15 cellular contexts compared by ENCODE assay signal in genomic region chr3:48698891-48699290, GRCh38. TPM values are rescaled to one million over a fixed set of nuclear protein-coding genes. Genes with fewer than 3 reads are reported as not detected.
DNase-seq lines count a peak whose midpoint lies in the region; ATAC-seq and TF ChIP-seq lines count a peak whose summit lies in the region.
"Had no signal": no experiment of that assay in that cellular context is flagged by ENCODE, and none has a peak within 500 bp of the region (broad histone marks: within the 10 kb centered on the region; RNA-seq: fewer than 3 reads in every experiment).

No MANE protein-coding gene starts in this region.

- WGBS in trophoblast cell (ENCODE audit: extremely low coverage, insufficient coverage, insufficient read length) = no CpG with 5 or more reads among the region's 8 CpGs

- H4K12ac ChIP-seq in trophoblast cell (ENCODE audit: low read depth, low read length) = no peak overlapping the region

- H3K36me3 Mint-ChIP-seq in activated naive CD8-positive, alpha-beta T cell = peaks cover 2% of the 10 kb centered on the region
- peaks cover 25% of the 10 kb centered on the region for H3K36me3 Mint-ChIP-seq in activated naive CD8-positive, alpha-beta T cell treated with anti-CD3 and anti-CD28 coated beads, Interleukin-2, amount 50 U/mL, for 24 hours (ENCODE audit: low read depth)
- H3K36me3 Mint-ChIP-seq in effector memory CD8-positive, alpha-beta T cell (ENCODE audit: insufficient read depth) = peaks cover 49% of the 10 kb centered on the region
- H3K36me3 Mint-ChIP-seq in osteocyte (ENCODE audit: unreplicated experiment) = peaks cover 24% of the 10 kb centered on the region
- H3K36me3 Mint-ChIP-seq in Calu3 (ENCODE audit: insufficient read depth, unreplicated experiment) = peaks cover 49% of the 10 kb centered on the region

- peaks cover 12 to 13% of the 10 kb centered on the region in 2 experiments for H3K4me1 ChIP-seq in trophoblast cell (ENCODE audit: control insufficient read depth in 1 of 2, insufficient read depth in 2 of 2, low read length in 2 of 2)

- H2BK5ac ChIP-seq in trophoblast cell (ENCODE audit: low read depth, low read length, poor library complexity) = no peak overlapping the region

- no peak for TF ChIP-seq CTCF in osteocyte (IDR thresholded peaks at IDR 0.05)
- TF ChIP-seq CTCF in Calu3 (IDR thresholded peaks at IDR 0.05; ENCODE audit: unreplicated experiment) = no peak

- no peaks in the 10 kb centered on the region for H3K9me3 Mint-ChIP-seq in activated naive CD8-positive, alpha-beta T cell (ENCODE audit: low read depth)
- no peaks in the 10 kb centered on the region for H3K9me3 Mint-ChIP-seq in activated naive CD8-positive, alpha-beta T cell treated with anti-CD3 and anti-CD28 coated beads, Interleukin-2, amount 50 U/mL, for 24 hours
- H3K9me3 Mint-ChIP-seq in effector memory CD8-positive, alpha-beta T cell = no peaks in the 10 kb centered on the region
- H3K9me3 Mint-ChIP-seq in osteocyte (ENCODE audit: unreplicated experiment) (no peaks in the 10 kb centered on the region), Calu3 (ENCODE audit: low read depth, unreplicated experiment) (no peaks in the 10 kb centered on the region)
- H3K9me3 Mint-ChIP-seq: CD4-positive, alpha-beta memory T cell had no signal

- DNase-seq in activated naive CD8-positive, alpha-beta T cell treated with anti-CD3 and anti-CD28 coated beads, Interleukin-2, amount 50 U/mL, for 24 hours = no peak
- no peak for DNase-seq in effector memory CD8-positive, alpha-beta T cell
- DNase-seq in trophoblast cell (peak; percentile 58 to 69), osteocyte (ENCODE audit: extremely low spot score, unreplicated experiment) (no peak), SW 1271 (lab: John Stamatoyannopoulos, UW) (no peak), Calu3 (no peak)
- DNase-seq: ACHN; C1 segment of cervical spinal cord; CD4-positive, alpha-beta memory T cell; DMS153; DMS79 treated with DMSO at 0.1 percent for 48 hours; EL had no signal

- peaks cover 42% of the 10 kb centered on the region for H3K4me1 Mint-ChIP-seq in activated naive CD8-positive, alpha-beta T cell (ENCODE audit: low read depth)
- H3K4me1 Mint-ChIP-seq in activated naive CD8-positive, alpha-beta T cell treated with anti-CD3 and anti-CD28 coated beads, Interleukin-2, amount 50 U/mL, for 24 hours = peaks cover 37% of the 10 kb centered on the region
- peaks cover 20 to 38% of the 10 kb centered on the region in 2 donors for H3K4me1 Mint-ChIP-seq in effector memory CD8-positive, alpha-beta T cell (ENCODE audit: low read depth in 2 of 2)
- peaks cover 38% of the 10 kb centered on the region for H3K4me1 Mint-ChIP-seq in osteocyte (ENCODE audit: unreplicated experiment)
- H3K4me1 Mint-ChIP-seq in Calu3 (ENCODE audit: low read depth, unreplicated experiment) = peaks cover 22% of the 10 kb centered on the region

- peaks cover 32 to 34% of the 10 kb centered on the region in 2 experiments for H3K36me3 ChIP-seq in trophoblast cell (ENCODE audit: control insufficient read depth in 1 of 2, insufficient read depth in 2 of 2, low read length in 2 of 2)

- no peak overlapping the region for H3K23ac ChIP-seq in trophoblast cell (ENCODE audit: low read length)

- H2AFZ ChIP-seq in trophoblast cell (ENCODE audit: insufficient read depth, low read length, poor library complexity) = no peak overlapping the region

- H3K14ac ChIP-seq in trophoblast cell (ENCODE audit: low read length) = no peak overlapping the region

- no peaks in the 10 kb centered on the region for H3K27me3 ChIP-seq in trophoblast cell (ENCODE audit: insufficient read depth, low read length)

- H3K27ac Mint-ChIP-seq in activated naive CD8-positive, alpha-beta T cell = peak overlapping the region; percentile 22
- no peak overlapping the region for H3K27ac Mint-ChIP-seq in activated naive CD8-positive, alpha-beta T cell treated with anti-CD3 and anti-CD28 coated beads, Interleukin-2, amount 50 U/mL, for 24 hours
- peak overlapping the region; percentile 8 to 46 for H3K27ac Mint-ChIP-seq in effector memory CD8-positive, alpha-beta T cell
- no peak overlapping the region for H3K27ac Mint-ChIP-seq in osteocyte (ENCODE audit: unreplicated experiment)
- H3K27ac Mint-ChIP-seq in Calu3 (ENCODE audit: unreplicated experiment) = no peak overlapping the region

- H2BK120ac ChIP-seq in trophoblast cell (ENCODE audit: insufficient read depth, low read length, poor library complexity) = no peak overlapping the region

- no peak overlapping the region for H3K4me2 ChIP-seq in trophoblast cell (ENCODE audit: low read length)

- H3K4ac ChIP-seq in trophoblast cell (ENCODE audit: low read depth, low read length) = peak overlapping the region; percentile 50

- no peaks in the 10 kb centered on the region for H3K9me3 ChIP-seq in trophoblast cell (ENCODE audit: insufficient read depth, low read depth, low read length)

- H3K4me3 ChIP-seq in trophoblast cell (ENCODE audit: low read depth, low read length) = no peak overlapping the region

- BruUV-seq in Calu3 (replicated peaks; lab: Mats Ljungman, UMichigan) = no TSS peak

- no peak overlapping the region for H2AK5ac ChIP-seq in trophoblast cell (ENCODE audit: low read length)

- intact Hi-C loops in Calu3 (cut with micrococcal nuclease; ENCODE audit: unreplicated experiment) = no loop called here

- no peak overlapping the region for H3K4me3 Mint-ChIP-seq in activated naive CD8-positive, alpha-beta T cell
- no peak overlapping the region for H3K4me3 Mint-ChIP-seq in activated naive CD8-positive, alpha-beta T cell treated with anti-CD3 and anti-CD28 coated beads, Interleukin-2, amount 50 U/mL, for 24 hours
- H3K4me3 Mint-ChIP-seq in effector memory CD8-positive, alpha-beta T cell = no peak overlapping the region
- H3K4me3 Mint-ChIP-seq in osteocyte (ENCODE audit: unreplicated experiment) = no peak overlapping the region
- H3K4me3 Mint-ChIP-seq in Calu3 (ENCODE audit: low read depth, unreplicated experiment) = no peak overlapping the region
- H3K4me3 Mint-ChIP-seq: CD4-positive, alpha-beta memory T cell had no signal

- no peak for ATAC-seq in activated naive CD8-positive, alpha-beta T cell treated with anti-CD3 and anti-CD28 coated beads, Interleukin-2, amount 50 U/mL, for 24 hours
- no peak for ATAC-seq in effector memory CD8-positive, alpha-beta T cell (replicated peaks)
- ATAC-seq: HCT116 had no signal

- no peaks in the 10 kb centered on the region for H3K27me3 Mint-ChIP-seq in activated naive CD8-positive, alpha-beta T cell
- H3K27me3 Mint-ChIP-seq in activated naive CD8-positive, alpha-beta T cell treated with anti-CD3 and anti-CD28 coated beads, Interleukin-2, amount 50 U/mL, for 24 hours = no peaks in the 10 kb centered on the region
- no peaks in the 10 kb centered on the region for H3K27me3 Mint-ChIP-seq in effector memory CD8-positive, alpha-beta T cell
- H3K27me3 Mint-ChIP-seq in osteocyte (ENCODE audit: unreplicated experiment) (no peaks in the 10 kb centered on the region), Calu3 (ENCODE audit: unreplicated experiment) (no peaks in the 10 kb centered on the region)
- H3K27me3 Mint-ChIP-seq: CD4-positive, alpha-beta memory T cell had no signal

- H3K27ac ChIP-seq in trophoblast cell (ENCODE audit: low read depth, low read length) = no peak overlapping the region
- H3K27ac ChIP-seq: HL-60 had no signal

- no peak overlapping the region for H3K9ac ChIP-seq in trophoblast cell (ENCODE audit: low read length)

- CTCF ChIA-PET in Calu3 (lab: Charles Lee) = no interaction called here

- peaks cover 21% of the 10 kb centered on the region for H3K79me2 ChIP-seq in trophoblast cell (ENCODE audit: control insufficient read depth, insufficient read depth, low read length, poor library complexity)

- no peak overlapping the region for H4K91ac ChIP-seq in trophoblast cell (ENCODE audit: low read depth, low read length)

- H3K18ac ChIP-seq in trophoblast cell (ENCODE audit: low read length) = no peak overlapping the region

- no peaks in the 10 kb centered on the region for H3K79me1 ChIP-seq in trophoblast cell (ENCODE audit: low read length)

- no peak overlapping the region for H2BK12ac ChIP-seq in trophoblast cell (ENCODE audit: low read length)

- H4K8ac ChIP-seq in trophoblast cell (ENCODE audit: low read depth, low read length) = no peak overlapping the region

RNA-seq across cellular contexts. Expression of gene NCKIPSD, which starts 13.2 kb away (rescaled TPM):
- 18.3 and 18.9 TPM in 2 replicates for polyA plus RNA-seq in trophoblast cell (2013)
- total RNA-seq in osteocyte (26.3 and 27.2 TPM in 2 replicates), Calu3 (2022) (23.1 and 26.9 TPM in 2 replicates)

RNA-seq across cellular contexts. Expression of gene IP6K2, which starts 18.1 kb away (rescaled TPM):
- 117 and 119 TPM in 2 replicates for polyA plus RNA-seq in trophoblast cell (2013)
- total RNA-seq in osteocyte = 101 and 104 TPM in 2 replicates
- total RNA-seq in Calu3 (2022) = 87.0 and 105 TPM in 2 replicates

RNA-seq across cellular contexts. Expression of gene CELSR3, which starts 36.2 kb away (rescaled TPM):
- polyA plus RNA-seq in trophoblast cell (2013) = 3.5 TPM in 2 replicates
- total RNA-seq in osteocyte = 7.1 and 7.4 TPM in 2 replicates
- 24.9 and 28.5 TPM in 2 replicates for total RNA-seq in Calu3 (2022)

Comparison
In these comparisons a context has a peak if more than half of its experiments do, and no peak if none do; other contexts are left out.
1. H3K27ac Mint-ChIP-seq: peak in activated naive CD8-positive, alpha-beta T cell (single experiment) and effector memory CD8-positive, alpha-beta T cell (2 of 2); none in activated naive CD8-positive, alpha-beta T cell treated with anti-CD3 and anti-CD28 coated beads, Interleukin-2, amount 50 U/mL, for 24 hours (single experiment), osteocyte (single experiment) and Calu3 (single experiment).
2. DNase-seq: peak in trophoblast cell (2 of 2); none in activated naive CD8-positive, alpha-beta T cell treated with anti-CD3 and anti-CD28 coated beads, Interleukin-2, amount 50 U/mL, for 24 hours (single experiment), effector memory CD8-positive, alpha-beta T cell (0 of 3), osteocyte (single experiment), SW 1271 (0 of 2) and Calu3 (single experiment).